Comparison of ENCODE assay signal across 9 cellular contexts in genomic region chr16:14309001-14309886, GRCh38.
DNase-seq lines count a peak whose midpoint lies in the region; ATAC-seq, FAIRE-seq and TF ChIP-seq lines count a peak whose summit lies in the region.
"Had no signal": no experiment of that assay in that cellular context is flagged by ENCODE, and none has a peak within 500 bp of the region (broad histone marks: within the 10 kb centered on the region; RNA-seq: fewer than 3 reads in every experiment).

No MANE protein-coding gene starts in this region.

- H2AFZ ChIP-seq in keratinocyte (ENCODE audit: control insufficient read depth, low read length) = no peak overlapping the region

- H3K79me2 ChIP-seq in keratinocyte (ENCODE audit: control insufficient read depth, insufficient read depth, low read length) = peaks cover 90% of the 10 kb centered on the region

- dilution Hi-C loops in keratinocyte (cut with MboI; ENCODE audit: extremely low pct_ligation_motif_present, low sequenced_read_pairs) = no loop called here

- H3K27ac ChIP-seq in keratinocyte (ENCODE audit: control insufficient read depth, insufficient read depth, low read length) (peak overlapping the region; percentile 89), lower lobe of right lung (no peak overlapping the region)

- in situ Hi-C loops in HAP-1 (cut with MboI; ENCODE audit: low sequenced_read_pairs) = loop anchor here (10.0 kb wide), 1 partner anchor 66 kb away; no protein-coding TSS in a partner anchor

- peak; percentile 29 for DNase-seq in stimulated activated CD4-positive, alpha-beta T cell treated with anti-CD3 and anti-CD28 coated beads, Interleukin-1b, Interleukin-23, amount 100 ng/mL, for 48 hours
- DNase-seq in stimulated activated CD4-positive, alpha-beta T cell treated with anti-CD3 and anti-CD28 coated beads, Interleukin-12 subunit alpha, Interleukin-12 subunit beta, amount 100 ng/mL, for 4 hours = no peak
- DNase-seq in activated T-cell treated with anti-CD3 and anti-CD28 coated beads, Interleukin-2, amount 50 U/mL, for 1 hour = peak; percentile 40
- DNase-seq in keratinocyte (ENCODE audit: low read depth, low spot score) (peak; percentile 72), amniotic stem cell (lab: John Stamatoyannopoulos, UW) (no peak), lower lobe of right lung (no peak), HAP-1 (ENCODE audit: low spot score in 2 of 2) (no peak)

- H3K9ac ChIP-seq in keratinocyte (ENCODE audit: control insufficient read depth, extremely low read depth, insufficient read depth, low read length) = peak overlapping the region; percentile 84

- no peak for ATAC-seq in lower lobe of right lung
- ATAC-seq in GM18520 (IDR thresholded peaks at IDR 0.05; ENCODE audit: unreplicated experiment) = no peak

- H3K9me3 ChIP-seq in keratinocyte (ENCODE audit: control insufficient read depth, low read depth, low read length) (no peaks in the 10 kb centered on the region), lower lobe of right lung (no peaks in the 10 kb centered on the region), HAP-1 (no peaks in the 10 kb centered on the region)
- H3K9me3 ChIP-seq: thoracic aorta had no signal

- H3K27me3 ChIP-seq in keratinocyte (ENCODE audit: control insufficient read depth, extremely low read depth, insufficient read depth, low read length) (no peaks in the 10 kb centered on the region), lower lobe of right lung (ENCODE audit: low read depth) (no peaks in the 10 kb centered on the region), HAP-1 (ENCODE audit: low read depth) (no peaks in the 10 kb centered on the region)

- intact Hi-C loops in lower lobe of right lung (cut with DNase I) = loop anchor here (10.0 kb wide), 1 partner anchor 216 kb away; no protein-coding TSS in a partner anchor

- H3K36me3 ChIP-seq in keratinocyte (ENCODE audit: control insufficient read depth in 2 of 2, extremely low read depth in 1 of 2, insufficient read depth in 2 of 2, low read length in 2 of 2) = peaks cover 11 to 19% of the 10 kb centered on the region in 2 experiments
- H3K36me3 ChIP-seq in lower lobe of right lung = no peaks in the 10 kb centered on the region
- H3K36me3 ChIP-seq in HAP-1 (replicated peaks) = no peaks in the 10 kb centered on the region
- H3K36me3 ChIP-seq: thoracic aorta had no signal

- peak overlapping the region; percentile 78 for H3K4me2 ChIP-seq in keratinocyte (ENCODE audit: control insufficient read depth, extremely low read depth, insufficient read depth, low read depth, low read length)

- H3K4me1 ChIP-seq in keratinocyte (ENCODE audit: control insufficient read depth, extremely low read depth, insufficient read depth, low read length) (peaks cover 62% of the 10 kb centered on the region), lower lobe of right lung (peaks cover 11% of the 10 kb centered on the region), HAP-1 (peaks cover 7% of the 10 kb centered on the region)

- no peak for FAIRE-seq in keratinocyte (lab: Jason Lieb, UNC)

- H3K4me3 ChIP-seq in keratinocyte (ENCODE audit: control insufficient read depth in 2 of 3, extremely low read depth in 1 of 3, insufficient read depth in 2 of 3, low read depth in 1 of 3, low read length in 3 of 3) = peak overlapping the region; percentile 15 to 54 (median 52)
- no peak overlapping the region for H3K4me3 ChIP-seq in lower lobe of right lung
- no peak overlapping the region for H3K4me3 ChIP-seq in HAP-1

- no peaks in the 10 kb centered on the region for H3K9me1 ChIP-seq in keratinocyte (ENCODE audit: control insufficient read depth, extremely low read depth, insufficient read depth, low read length)

- TF ChIP-seq CTCF in keratinocyte (optimal IDR thresholded peaks at IDR 0.05 in 1 of 3, IDR thresholded peaks at IDR 0.05 in 1 of 3, conservative IDR thresholded peaks at IDR 0.05 in 1 of 3; ENCODE audit: extremely low read depth in 1 of 3, insufficient read depth in 2 of 3, low read length in 3 of 3) (peak; percentile 37 to 48 (median 46)), lower lobe of right lung (IDR thresholded peaks at IDR 0.05) (no peak)

- peaks cover 2% of the 10 kb centered on the region for H4K20me1 ChIP-seq in keratinocyte (ENCODE audit: control insufficient read depth, extremely low read depth, insufficient read depth, low read length)

Comparison
In these comparisons a context has a peak if more than half of its experiments do, and no peak if none do; other contexts are left out.
1. DNase-seq: peak in stimulated activated CD4-positive, alpha-beta T cell treated with anti-CD3 and anti-CD28 coated beads, Interleukin-1b, Interleukin-23, amount 100 ng/mL, for 48 hours (single experiment), activated T-cell treated with anti-CD3 and anti-CD28 coated beads, Interleukin-2, amount 50 U/mL, for 1 hour (single experiment) and keratinocyte (single experiment); none in stimulated activated CD4-positive, alpha-beta T cell treated with anti-CD3 and anti-CD28 coated beads, Interleukin-12 subunit alpha, Interleukin-12 subunit beta, amount 100 ng/mL, for 4 hours (single experiment), amniotic stem cell (single experiment), lower lobe of right lung (single experiment) and HAP-1 (0 of 2).
2. H3K4me3 ChIP-seq: peak in keratinocyte (3 of 3); none in lower lobe of right lung (single experiment) and HAP-1 (single experiment).